ENCODE assay signal across 12 cellular contexts in the genomic region with DNA sequence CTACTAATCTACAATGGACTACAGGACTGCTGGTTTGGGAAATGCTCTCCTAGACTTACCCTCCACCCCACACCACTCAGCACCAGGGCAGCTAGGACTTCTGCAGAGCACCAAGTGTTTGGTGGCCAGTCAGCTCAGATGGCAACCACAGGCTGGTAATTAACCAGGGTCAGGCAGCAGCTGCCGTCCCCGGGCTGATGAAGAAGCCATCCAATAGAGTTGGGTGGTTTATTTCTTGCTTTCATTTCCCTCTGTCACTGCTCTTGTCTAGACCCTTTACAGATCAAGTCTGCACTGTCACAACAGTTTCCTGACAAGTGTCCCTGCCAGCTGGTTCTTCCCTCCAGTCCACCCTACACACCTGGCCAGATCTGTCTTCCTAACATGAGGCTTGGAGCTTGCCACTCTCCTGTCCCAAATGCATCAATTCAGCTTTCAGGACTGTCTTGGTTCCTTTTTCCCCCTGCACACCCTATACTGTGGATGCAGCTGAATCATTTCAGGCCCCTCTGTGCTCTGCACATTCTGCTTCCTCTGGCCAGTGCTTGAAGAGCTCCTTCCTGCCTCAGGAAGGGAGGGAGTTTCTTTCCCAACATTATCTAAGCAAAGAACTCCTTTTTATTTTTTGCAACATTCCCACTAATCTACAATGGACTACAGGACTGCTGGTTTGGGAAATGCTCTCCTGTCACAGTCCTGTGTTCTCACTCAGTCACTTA. TPM values are rescaled to one million over a fixed set of nuclear protein-coding genes. Genes with fewer than 3 reads are reported as not detected.
A peak's percentile ranks its signal among the peaks of the same experiment; 100 is the strongest.
DNase-seq lines count a peak whose midpoint lies in the region; ATAC-seq and TF ChIP-seq lines count a peak whose summit lies in the region.
"Had no signal": no experiment of that assay in that cellular context is flagged by ENCODE, and none has a peak within 500 bp of the region (broad histone marks: within the 10 kb centered on the region; RNA-seq: fewer than 3 reads in every experiment).

No MANE protein-coding gene starts in this region.

- ATAC-seq in HG02798 (IDR thresholded peaks at IDR 0.05; ENCODE audit: poor library complexity, unreplicated experiment) (peak; percentile 68), PC-3 (no peak)
- ATAC-seq: mucosa of descending colon had no signal

- WGBS in suprapubic skin: 80% methylated on average over 2 of the region's 2 CpGs

- no peaks in the 10 kb centered on the region for H3K9me2 ChIP-seq in PC-3 (replicated peaks; ENCODE audit: low read length)

- H3K27ac ChIP-seq in OCI-LY3 (ENCODE audit: low read length) (peak overlapping the region; percentile 89), suprapubic skin (no peak overlapping the region), PC-3 (ENCODE audit: low read length) (no peak overlapping the region)

- no peak for TF ChIP-seq POLR2A in suprapubic skin (IDR thresholded peaks at IDR 0.05)

- H3K36me3 ChIP-seq in OCI-LY3 (replicated peaks; ENCODE audit: low read depth, low read length): no peaks in the 10 kb centered on the region
- no peaks in the 10 kb centered on the region for H3K36me3 ChIP-seq in suprapubic skin
- no peaks in the 10 kb centered on the region for H3K36me3 ChIP-seq in H7 (replicated peaks; ENCODE audit: control insufficient read depth, insufficient read depth, low read length)
- H3K36me3 ChIP-seq in PC-3 (ENCODE audit: low read depth, low read length): no peaks in the 10 kb centered on the region

- CTCF ChIA-PET in PC-3 (lab: Charles Lee): no interaction called here

- no peaks in the 10 kb centered on the region for H3K79me2 ChIP-seq in OCI-LY3 (ENCODE audit: low read length)
- no peaks in the 10 kb centered on the region for H3K79me2 ChIP-seq in PC-3 (ENCODE audit: low read length)

- peak; percentile 29 for DNase-seq in SIG-M5 treated with dmso at 0.1 percent for 504 hours (lab: John Stamatoyannopoulos, UW; ENCODE audit: unreplicated experiment)
- DNase-seq in SIG-M5 (lab: John Stamatoyannopoulos, UW): no peak
- peak; percentile 14 to 18 for DNase-seq in suprapubic skin (ENCODE audit: low spot score in 2 of 2)
- DNase-seq in H7: no peak
- DNase-seq in PC-3: no peak
- no peak for DNase-seq in NCI-H2227 treated with DMSO at 0.1 percent for 48 hours (lab: John Stamatoyannopoulos, UW)
- DNase-seq: mucosa of descending colon; NCI-H1436; stimulated activated CD4-positive, alpha-beta T cell treated with anti-CD3 and anti-CD28 coated beads, Interleukin-1b, Interleukin-23, amount 100 ng/mL, for 48 hours; T1000 had no signal

- H3K9me3 ChIP-seq in OCI-LY3 (ENCODE audit: insufficient read depth, low read length): no peaks in the 10 kb centered on the region
- H3K9me3 ChIP-seq in suprapubic skin: no peaks in the 10 kb centered on the region
- H3K9me3 ChIP-seq in PC-3 (ENCODE audit: low read length): no peaks in the 10 kb centered on the region
- H3K9me3 ChIP-seq: mucosa of descending colon had no signal

- TF ChIP-seq EP300 in suprapubic skin (IDR thresholded peaks at IDR 0.05): no peak

- H3K27me3 ChIP-seq in OCI-LY3 (ENCODE audit: low read depth, low read length): no peaks in the 10 kb centered on the region
- H3K27me3 ChIP-seq in suprapubic skin: no peaks in the 10 kb centered on the region
- H3K27me3 ChIP-seq in H7 (ENCODE audit: control insufficient read depth, insufficient read depth, low read length): no peaks in the 10 kb centered on the region
- no peaks in the 10 kb centered on the region for H3K27me3 ChIP-seq in PC-3 (ENCODE audit: low read length)

- intact Hi-C loops in PC-3 (cut with micrococcal nuclease): no loop called here

- H2AFZ ChIP-seq in OCI-LY3 (ENCODE audit: low read depth, low read length) (no peak overlapping the region), PC-3 (ENCODE audit: low read length) (no peak overlapping the region)

- H3F3A ChIP-seq in PC-3 (ENCODE audit: low read length, unreplicated experiment): no peaks in the 10 kb centered on the region

- H3K4me1 ChIP-seq in OCI-LY3 (ENCODE audit: low read length): peaks cover 42% of the 10 kb centered on the region
- H3K4me1 ChIP-seq in suprapubic skin: peaks cover 54% of the 10 kb centered on the region
- H3K4me1 ChIP-seq in PC-3 (ENCODE audit: insufficient read depth, low read length): peaks cover 13% of the 10 kb centered on the region

- no peaks in the 10 kb centered on the region for H4K20me1 ChIP-seq in OCI-LY3 (ENCODE audit: insufficient read depth, low read length)
- H4K20me1 ChIP-seq in PC-3 (ENCODE audit: low read length): no peaks in the 10 kb centered on the region

- H3K4me2 ChIP-seq in OCI-LY3 (ENCODE audit: low read length) (peak overlapping the region; percentile 77), PC-3 (ENCODE audit: low read length) (no peak overlapping the region)

- peak overlapping the region; percentile 49 for H3K4me3 ChIP-seq in OCI-LY3 (ENCODE audit: low read length)
- no peak overlapping the region for H3K4me3 ChIP-seq in suprapubic skin
- no peak overlapping the region for H3K4me3 ChIP-seq in H7 (ENCODE audit: insufficient read depth, low read depth, low read length)
- H3K4me3 ChIP-seq in PC-3 (ENCODE audit: low read length): no peak overlapping the region
- H3K4me3 ChIP-seq: mucosa of descending colon had no signal

- BruUV-seq in PC-3 (replicated peaks; lab: Mats Ljungman, UMichigan): no TSS peak

- peak overlapping the region; percentile 62 for H3K9ac ChIP-seq in OCI-LY3 (ENCODE audit: low read length)
- no peak overlapping the region for H3K9ac ChIP-seq in PC-3 (ENCODE audit: low read length)

- TF ChIP-seq CTCF in OCI-LY3 (IDR thresholded peaks at IDR 0.05; ENCODE audit: low read depth, low read length): no peak
- TF ChIP-seq CTCF in suprapubic skin (IDR thresholded peaks at IDR 0.05): no peak
- TF ChIP-seq CTCF in PC-3 (conservative IDR thresholded peaks at IDR 0.05; ENCODE audit: low read depth, low read length): no peak

- POLR2A ChIA-PET in PC-3 (lab: Charles Lee; ENCODE audit: unreplicated experiment): no interaction called here

RNA-seq across cellular contexts. Expression of a gene that starts 30.2 kb away (rescaled TPM):
- total RNA-seq in suprapubic skin: 100 to 1,000 TPM; 204 to 252 (median 247) TPM
- 625 and 671 TPM in 2 replicates for total RNA-seq in H7 (2014; rRNA removed; shearing (Covaris generic))
- total RNA-seq in PC-3 (2014; rRNA removed): 346 and 432 TPM in 2 replicates

Comparison
In these comparisons a context has a peak if more than half of its experiments do, and no peak if none do; other contexts are left out.
1. DNase-seq: peak in SIG-M5 treated with dmso at 0.1 percent for 504 hours (single experiment) and suprapubic skin (2 of 2); none in SIG-M5 (single experiment), H7 (single experiment), PC-3 (single experiment) and NCI-H2227 treated with DMSO at 0.1 percent for 48 hours (single experiment).